ENCODE assay signal across 17 cellular contexts in the genomic region with DNA sequence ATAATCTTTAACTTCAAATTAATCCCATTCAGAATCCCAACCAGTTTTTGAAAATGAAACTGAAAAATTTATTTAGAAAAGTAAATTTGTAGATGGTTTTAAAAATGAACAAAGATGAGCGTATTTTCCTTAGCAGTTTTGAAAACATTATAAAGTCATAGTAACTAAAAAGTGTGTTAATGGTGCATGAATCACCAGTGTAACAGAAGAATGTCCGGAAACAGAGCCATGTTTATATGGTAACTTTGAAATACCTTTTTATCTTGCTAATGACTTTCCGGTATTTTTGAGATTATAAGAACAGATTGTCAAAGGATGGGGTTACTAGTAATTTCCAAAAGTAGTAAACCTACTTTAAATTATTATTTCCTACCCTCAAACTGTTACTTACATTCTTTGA.
DNase-seq lines count a peak whose midpoint lies in the region; ATAC-seq and TF ChIP-seq lines count a peak whose summit lies in the region.
"Had no signal": no experiment of that assay in that cellular context is flagged by ENCODE, and none has a peak within 500 bp of the region (broad histone marks: within the 10 kb centered on the region; RNA-seq: fewer than 3 reads in every experiment).

No MANE protein-coding gene starts in this region.

- no peak overlapping the region for H2BK20ac ChIP-seq in IMR-90 (ENCODE audit: low read depth, low read length)

- dilution Hi-C loops in IMR-90 (cut with HindIII; ENCODE audit: low sequenced_read_pairs, unreplicated experiment) = no loop called here

- no peaks in the 10 kb centered on the region for H3K9me1 ChIP-seq in IMR-90 (ENCODE audit: insufficient read depth, low read length)

- no peak overlapping the region for H3K18ac ChIP-seq in IMR-90 (ENCODE audit: low read depth, low read length)
- no peak overlapping the region for H3K18ac ChIP-seq in mesenchymal stem cell (ENCODE audit: low read depth in 1 of 2, low read length in 2 of 2)

- BruUV-seq in IMR-90 (replicated peaks; lab: Mats Ljungman, UMichigan) = no TSS peak

- H2BK15ac ChIP-seq in IMR-90 (ENCODE audit: low read depth, low read length) = no peak overlapping the region
- H2BK15ac ChIP-seq in mesenchymal stem cell (ENCODE audit: low read depth, poor library complexity, severe bottlenecking) = no peak overlapping the region

- H3K4me1 ChIP-seq in IMR-90 (ENCODE audit: control insufficient read depth, insufficient read depth, low read length) = no peaks in the 10 kb centered on the region
- H3K4me1 ChIP-seq in mesenchymal stem cell (ENCODE audit: control insufficient read depth, insufficient read depth, low read depth, low read length) = no peaks in the 10 kb centered on the region
- H3K4me1 ChIP-seq in sigmoid colon = no peaks in the 10 kb centered on the region
- H3K4me1 ChIP-seq: Caco-2, SJCRH30 had no signal

- H3K14ac ChIP-seq in IMR-90 (replicated peaks; ENCODE audit: low read depth, low read length) (no peak overlapping the region), mesenchymal stem cell (ENCODE audit: low read length in 2 of 2) (no peak overlapping the region)

- intact Hi-C loops in IMR-90 (cut with micrococcal nuclease) = no loop called here
- intact Hi-C loops in sigmoid colon (cut with DNase I) = no loop called here

- H2BK120ac ChIP-seq in IMR-90 (ENCODE audit: low read depth, low read length) (no peak overlapping the region), mesenchymal stem cell (ENCODE audit: low read depth, low read length) (no peak overlapping the region)

- DNase-seq in COLO829 (ENCODE audit: low spot score) = peak; percentile 1
- DNase-seq in IMR-90 = peak; percentile 8
- DNase-seq in dermis blood vessel endothelial cell = peak; percentile 73
- peak; percentile 4 for DNase-seq in mesenchymal stem cell
- DNase-seq in sigmoid colon = no peak
- DNase-seq in NCI-H526 treated with DMSO at 0.1 percent for 48 hours (lab: John Stamatoyannopoulos, UW) = no peak
- DNase-seq in GM19240 (ENCODE audit: insufficient read length, low spot score) = no peak
- DNase-seq in activated T-cell treated with anti-CD3 and anti-CD28 coated beads, Interleukin-2, amount 50 U/mL, for 1 hour = no peak
- DNase-seq: Caco-2, GDM1, NCI-H1436 treated with DMSO at 0.1 percent for 48 hours, NCI-H2081, NCI-H524 treated with DMSO at 0.1 percent for 48 hours, RPMI8226, SJCRH30 had no signal

- POLR2A ChIA-PET in IMR-90 (lab: Charles Lee; ENCODE audit: unreplicated experiment) = no interaction called here

- H3K27me3 ChIP-seq in IMR-90 (ENCODE audit: control insufficient read depth, insufficient read depth, low read length) = no peaks in the 10 kb centered on the region
- peaks cover 0 to 3% of the 10 kb centered on the region in 2 experiments for H3K27me3 ChIP-seq in mesenchymal stem cell (ENCODE audit: control insufficient read depth in 1 of 2, insufficient read depth in 1 of 2, low read length in 2 of 2)
- no peaks in the 10 kb centered on the region for H3K27me3 ChIP-seq in sigmoid colon
- H3K27me3 ChIP-seq: SJCRH30 had no signal

- no peak overlapping the region for H2AFZ ChIP-seq in IMR-90 (replicated peaks; ENCODE audit: low read length, poor library complexity)
- no peak overlapping the region for H2AFZ ChIP-seq in mesenchymal stem cell (ENCODE audit: low read depth, low read length)

- H2AK5ac ChIP-seq in IMR-90 (ENCODE audit: low read depth, low read length) (no peak overlapping the region), mesenchymal stem cell (ENCODE audit: low read length, severe bottlenecking) (no peak overlapping the region)

- H3K56ac ChIP-seq in IMR-90 (ENCODE audit: extremely low read depth, insufficient read depth, low read length) = no peak overlapping the region

- no peak for TF ChIP-seq EP300 in sigmoid colon (IDR thresholded peaks at IDR 0.05)

- H4K5ac ChIP-seq in IMR-90 (ENCODE audit: low read depth, low read length) = no peak overlapping the region

- no peak for TF ChIP-seq CTCF in IMR-90 (conservative IDR thresholded peaks at IDR 0.05; ENCODE audit: low read depth, low read length)
- TF ChIP-seq CTCF in sigmoid colon (IDR thresholded peaks at IDR 0.05) = no peak

- H4K91ac ChIP-seq in IMR-90 (ENCODE audit: insufficient read depth, low read depth, low read length) (no peak overlapping the region), mesenchymal stem cell (ENCODE audit: low read length) (no peak overlapping the region)

- WGBS in IMR-90 (ENCODE audit: extremely low coverage in 2 of 2, insufficient read length in 1 of 2), 2 experiments = 100% methylated on average over 1 of the region's 3 CpGs; no CpG with 5 or more reads in 1 of the 2 experiments
- WGBS in mesenchymal stem cell = 94% methylated on average over 2 of the region's 3 CpGs
- WGBS in sigmoid colon, 2 donors = 94 to 95% methylated on average over 3 of the region's 3 CpGs

- no peak for TF ChIP-seq POLR2A in IMR-90 (IDR thresholded peaks at IDR 0.05; ENCODE audit: low read depth, low read length)
- TF ChIP-seq POLR2A in sigmoid colon (IDR thresholded peaks at IDR 0.05) = no peak

- H3K36me3 ChIP-seq in IMR-90 (ENCODE audit: control insufficient read depth, insufficient read depth, low read length) (peaks cover 7% of the 10 kb centered on the region), mesenchymal stem cell (ENCODE audit: control insufficient read depth in 1 of 2, insufficient read depth in 2 of 2, low read depth in 1 of 2, low read length in 2 of 2) (peaks cover 0 to 4% of the 10 kb centered on the region in 2 experiments), sigmoid colon (no peaks in the 10 kb centered on the region)
- H3K36me3 ChIP-seq: SJCRH30 had no signal

- no peak overlapping the region for H3K4me2 ChIP-seq in IMR-90 (ENCODE audit: low read depth, low read length)
- H3K4me2 ChIP-seq in mesenchymal stem cell (ENCODE audit: low read length, poor library complexity, severe bottlenecking) = no peak overlapping the region

- no peaks in the 10 kb centered on the region for H4K20me1 ChIP-seq in IMR-90 (ENCODE audit: insufficient read depth, low read length)

- H3K4ac ChIP-seq in IMR-90 (ENCODE audit: low read depth, low read length) = no peak overlapping the region
- no peak overlapping the region for H3K4ac ChIP-seq in mesenchymal stem cell (ENCODE audit: low read depth in 1 of 2, low read length in 2 of 2)

- H4K8ac ChIP-seq in IMR-90 (ENCODE audit: low read depth in 2 of 2, low read length in 2 of 2) (no peak overlapping the region), mesenchymal stem cell (ENCODE audit: low read length) (no peak overlapping the region)

- H3K4me3 ChIP-seq in IMR-90 (ENCODE audit: insufficient read depth, low read depth, low read length) = no peak overlapping the region
- H3K4me3 ChIP-seq in mesenchymal stem cell (ENCODE audit: insufficient read depth in 1 of 2, low read depth in 1 of 2, low read length in 2 of 2) = no peak overlapping the region
- H3K4me3 ChIP-seq in sigmoid colon = no peak overlapping the region
- H3K4me3 ChIP-seq: HAP-1, SJCRH30 had no signal

- no peak overlapping the region for H2AK9ac ChIP-seq in IMR-90 (replicated peaks; ENCODE audit: low read depth, low read length, poor library complexity)

- H3K9ac ChIP-seq in IMR-90 (ENCODE audit: low read depth, low read length) (no peak overlapping the region), mesenchymal stem cell (ENCODE audit: low read length) (no peak overlapping the region)

- H3K27ac ChIP-seq in IMR-90 (ENCODE audit: insufficient read depth, low read length) (no peak overlapping the region), mesenchymal stem cell (ENCODE audit: low read length, poor library complexity, severe bottlenecking) (no peak overlapping the region), sigmoid colon (peak overlapping the region in 1 of 4 donors; percentile 33)
- H3K27ac ChIP-seq: C4-2B, SJCRH30 had no signal

- H3K23ac ChIP-seq in IMR-90 (ENCODE audit: low read depth, low read length) (no peak overlapping the region), mesenchymal stem cell (ENCODE audit: low read length in 2 of 2) (no peak overlapping the region)

- no peak for TF ChIP-seq RAD21 in IMR-90 (IDR thresholded peaks at IDR 0.05; ENCODE audit: low read length)

- in situ Hi-C loops in IMR-90 (cut with MboI; ENCODE audit: low sequenced_read_pairs) = no loop called here

- CTCF ChIA-PET in IMR-90 (lab: Yijun Ruan, JAX) = no interaction called here

- no peaks in the 10 kb centered on the region for H3K79me1 ChIP-seq in IMR-90 (ENCODE audit: low read depth in 1 of 2, low read length in 2 of 2)
- H3K79me1 ChIP-seq in mesenchymal stem cell (replicated peaks; ENCODE audit: low read length, poor library complexity, severe bottlenecking) = no peaks in the 10 kb centered on the region

- no peak overlapping the region for H2BK12ac ChIP-seq in mesenchymal stem cell (ENCODE audit: low read length in 2 of 2)

- ATAC-seq in IMR-90 (ENCODE audit: low read depth) = no peak

- no peaks in the 10 kb centered on the region for H3K9me3 ChIP-seq in IMR-90 (ENCODE audit: control insufficient read depth, insufficient read depth, low read length)
- H3K9me3 ChIP-seq in mesenchymal stem cell (ENCODE audit: control insufficient read depth, low read length) = no peaks in the 10 kb centered on the region
- H3K9me3 ChIP-seq in sigmoid colon = no peaks in the 10 kb centered on the region
- H3K9me3 ChIP-seq: Caco-2, HAP-1, SJCRH30 had no signal

- no peak overlapping the region for H2BK5ac ChIP-seq in IMR-90 (ENCODE audit: low read depth, low read length, poor library complexity, severe bottlenecking)
- H2BK5ac ChIP-seq in mesenchymal stem cell (ENCODE audit: low read depth, low read length, poor library complexity, severe bottlenecking) = no peak overlapping the region

TF ChIP-seq in IMR-90, 13 proteins besides CTCF, POLR2A, EP300 and RAD21:
- TF ChIP-seq MAZ (IDR thresholded peaks at IDR 0.05; ENCODE audit: borderline replicate concordance, low read depth, low read length) (no peak), MXI1 (IDR thresholded peaks at IDR 0.05; ENCODE audit: borderline replicate concordance, low read depth, low read length) (no peak)

Comparison
In these comparisons a context has a peak if more than half of its experiments do, and no peak if none do; other contexts are left out.
1. DNase-seq: peak in COLO829 (single experiment), IMR-90 (single experiment), dermis blood vessel endothelial cell (single experiment) and mesenchymal stem cell (single experiment); none in sigmoid colon (single experiment), NCI-H526 treated with DMSO at 0.1 percent for 48 hours (single experiment), GM19240 (single experiment) and activated T-cell treated with anti-CD3 and anti-CD28 coated beads, Interleukin-2, amount 50 U/mL, for 1 hour (single experiment).